In the genomic region with DNA sequence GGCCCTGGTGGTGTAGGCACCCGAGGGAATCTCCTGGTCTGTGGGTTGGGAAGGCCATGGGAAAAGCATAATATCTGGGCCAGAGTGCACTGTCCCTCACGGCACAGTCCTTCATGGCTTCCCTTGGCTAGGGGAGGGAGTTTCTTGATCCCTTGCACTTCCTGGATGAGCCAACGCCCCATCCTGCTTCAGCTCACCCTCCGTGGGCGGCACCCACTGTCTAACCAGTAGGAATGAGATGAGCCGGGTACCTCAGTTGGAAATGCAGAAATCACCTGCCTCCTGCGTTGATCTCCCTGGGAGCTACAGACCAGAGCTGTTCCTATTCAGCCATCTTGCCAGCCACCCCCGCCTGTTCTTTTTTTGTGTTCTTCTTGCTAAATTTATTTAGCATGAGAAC, we compare ENCODE assay signal across 21 cellular contexts.
"Had no signal": no experiment of that assay in that cellular context is flagged by ENCODE, and none has a peak within 500 bp of the region (broad histone marks: within the 10 kb centered on the region; RNA-seq: fewer than 3 reads in every experiment).

No MANE protein-coding gene starts in this region.

- FAIRE-seq: pancreas, small intestine, urothelium cell line had no signal

- H3K27me3 Mint-ChIP-seq: activated CD4-positive, alpha-beta memory T cell treated with anti-CD3 and anti-CD28 coated beads for 36 hours; activated naive CD4-positive, alpha-beta T cell treated with anti-CD3 and anti-CD28 coated beads, Interleukin-2, amount 10 ng/mL, durations not matched to agents 7 days and 5 days; T-helper 17 cell had no signal

- H3K27me3 ChIP-seq: pancreas, stomach, suprapubic skin, tibial nerve had no signal

- H3K4me1 Mint-ChIP-seq: activated naive CD4-positive, alpha-beta T cell treated with anti-CD3 and anti-CD28 coated beads, Interleukin-2, amount 10 ng/mL, durations not matched to agents 7 days and 5 days; naive B cell; stimulated activated effector memory CD8-positive, alpha-beta T cell treated with anti-CD3 and anti-CD28 coated beads, Interleukin-12 subunit alpha, Interleukin-12 subunit beta, amount 100 ng/mL, for 72 hours; T-helper 17 cell had no signal

- H3K36me3 Mint-ChIP-seq: activated naive CD4-positive, alpha-beta T cell treated with anti-CD3 and anti-CD28 coated beads, Interleukin-2, amount 10 ng/mL, durations not matched to agents 7 days and 5 days; stimulated activated effector memory CD8-positive, alpha-beta T cell treated with anti-CD3 and anti-CD28 coated beads, Interleukin-12 subunit alpha, Interleukin-12 subunit beta, amount 100 ng/mL, for 72 hours had no signal

- H3K4me3 Mint-ChIP-seq: activated CD4-positive, alpha-beta memory T cell treated with anti-CD3 and anti-CD28 coated beads for 36 hours; activated naive CD4-positive, alpha-beta T cell treated with anti-CD3 and anti-CD28 coated beads, Interleukin-2, amount 10 ng/mL, durations not matched to agents 7 days and 5 days; activated T-cell treated with anti-CD3 and anti-CD28 coated beads, Interleukin-2, amount 50 U/mL, for 72 hours; naive B cell; neural crest cell; stimulated activated effector memory CD8-positive, alpha-beta T cell treated with anti-CD3 and anti-CD28 coated beads, Interleukin-12 subunit alpha, Interleukin-12 subunit beta, amount 100 ng/mL, for 72 hours; T-helper 17 cell had no signal

- DNase-seq: activated CD4-positive, alpha-beta memory T cell treated with anti-CD3 and anti-CD28 coated beads for 36 hours; activated CD4-positive, alpha-beta T cell treated with anti-CD3 and anti-CD28 coated beads for 48 hours; activated CD4-positive, CD25-positive, alpha-beta regulatory T cell; activated effector memory CD4-positive, alpha-beta T cell treated with Interleukin-2 at 50 U/mL for 16 hours; activated naive CD4-positive, alpha-beta T cell treated with anti-CD3 and anti-CD28 coated beads, Interleukin-2, amount 10 ng/mL, durations not matched to agents 7 days and 5 days; activated T-cell treated with anti-CD3 and anti-CD28 coated beads, Interleukin-2, amount 50 U/mL, for 72 hours; central memory CD4-positive, alpha-beta T cell; effector CD8-positive, alpha-beta T cell; foreskin fibroblast; naive B cell; pancreas; small intestine; stimulated activated CD4-positive, alpha-beta T cell treated with anti-CD3 and anti-CD28 coated beads, Interleukin-2, amount 100 ng/mL, for 24 hours; stomach; T-helper 17 cell had no signal

- ATAC-seq: activated T-cell treated with anti-CD3 and anti-CD28 coated beads, Interleukin-2, amount 50 U/mL, for 72 hours; pancreas; sciatic nerve; stimulated activated effector memory CD8-positive, alpha-beta T cell treated with anti-CD3 and anti-CD28 coated beads, Interleukin-12 subunit alpha, Interleukin-12 subunit beta, amount 100 ng/mL, for 72 hours; T-helper 17 cell had no signal

- H3K9me3 ChIP-seq: pancreas, suprapubic skin had no signal

- H3K27ac ChIP-seq: pancreas, suprapubic skin, tibial nerve had no signal

- H3K4me1 ChIP-seq: pancreas, suprapubic skin, tibial nerve had no signal

- H3K4me3 ChIP-seq: pancreas, stomach, suprapubic skin, tibial nerve had no signal

- H3K36me3 ChIP-seq: pancreas, stomach, suprapubic skin had no signal

- H3K27ac Mint-ChIP-seq: activated CD4-positive, alpha-beta memory T cell treated with anti-CD3 and anti-CD28 coated beads for 36 hours; activated naive CD4-positive, alpha-beta T cell treated with anti-CD3 and anti-CD28 coated beads, Interleukin-2, amount 10 ng/mL, durations not matched to agents 7 days and 5 days; activated T-cell treated with anti-CD3 and anti-CD28 coated beads, Interleukin-2, amount 50 U/mL, for 72 hours; naive B cell; stimulated activated effector memory CD8-positive, alpha-beta T cell treated with anti-CD3 and anti-CD28 coated beads, Interleukin-12 subunit alpha, Interleukin-12 subunit beta, amount 100 ng/mL, for 72 hours; T-helper 17 cell had no signal
